In the genomic region with DNA sequence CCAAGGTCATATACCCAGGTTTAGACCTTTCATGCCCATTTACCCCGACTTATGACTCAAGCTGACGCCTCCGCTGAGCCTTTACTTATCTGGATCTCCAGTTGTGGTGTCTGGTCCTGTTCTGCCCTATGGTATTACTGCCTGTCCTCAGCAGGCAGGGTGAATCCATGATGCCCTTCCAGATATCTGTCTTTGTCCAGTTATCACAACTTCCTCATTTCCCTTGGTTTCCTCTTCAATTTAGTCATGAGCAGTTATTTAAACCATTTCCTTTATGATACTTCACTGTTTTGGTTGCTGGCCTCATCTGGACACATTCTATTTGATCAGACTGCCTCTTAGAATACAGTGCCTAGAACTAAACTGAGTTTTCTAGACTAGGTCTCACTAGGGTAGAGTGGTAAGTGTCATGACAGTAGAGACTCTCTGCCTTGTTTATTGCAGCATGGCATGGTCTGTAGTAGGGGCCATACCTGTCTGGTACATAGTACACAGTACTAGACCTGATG, we compare ENCODE assay signal across 12 cellular contexts.
A peak's percentile ranks its signal among the peaks of the same experiment; 100 is the strongest.
DNase-seq lines count a peak whose midpoint lies in the region; ATAC-seq and TF ChIP-seq lines count a peak whose summit lies in the region.
"Had no signal": no experiment of that assay in that cellular context is flagged by ENCODE, and none has a peak within 500 bp of the region (broad histone marks: within the 10 kb centered on the region; RNA-seq: fewer than 3 reads in every experiment).

No MANE protein-coding gene starts in this region.

- peak overlapping the region; percentile 7 for H3K4me3 Mint-ChIP-seq in dendritic cell treated with granulocyte-macrophage colony-stimulating factor and Interleukin-4, amounts not matched to agents 40 ng/mL and 50 ng/mL, for 4 days
- H3K4me3 Mint-ChIP-seq in osteocyte (ENCODE audit: unreplicated experiment): no peak overlapping the region

- in situ Hi-C loops in KBM-7 (cut with MboI; ENCODE audit: low pct_unique_long_range_greater_than_20kb, low sequenced_read_pairs): no loop called here

- H3K27ac Mint-ChIP-seq in dendritic cell treated with granulocyte-macrophage colony-stimulating factor and Interleukin-4, amounts not matched to agents 40 ng/mL and 50 ng/mL, for 4 days: peak overlapping the region; percentile 62
- H3K27ac Mint-ChIP-seq in osteocyte (ENCODE audit: unreplicated experiment): no peak overlapping the region
- H3K27ac Mint-ChIP-seq: progenitor cell of endocrine pancreas had no signal

- no peaks in the 10 kb centered on the region for H3K27me3 Mint-ChIP-seq in dendritic cell treated with granulocyte-macrophage colony-stimulating factor and Interleukin-4, amounts not matched to agents 40 ng/mL and 50 ng/mL, for 4 days
- H3K27me3 Mint-ChIP-seq in osteocyte (ENCODE audit: unreplicated experiment): no peaks in the 10 kb centered on the region
- H3K27me3 Mint-ChIP-seq: progenitor cell of endocrine pancreas had no signal

- peak; percentile 71 for ATAC-seq in GM21515 (IDR thresholded peaks at IDR 0.05; ENCODE audit: unreplicated experiment)
- ATAC-seq: foreskin keratinocyte had no signal

- H3K4me1 Mint-ChIP-seq in dendritic cell treated with granulocyte-macrophage colony-stimulating factor and Interleukin-4, amounts not matched to agents 40 ng/mL and 50 ng/mL, for 4 days (ENCODE audit: low read depth): peaks cover 12% of the 10 kb centered on the region
- peaks cover 14% of the 10 kb centered on the region for H3K4me1 Mint-ChIP-seq in osteocyte (ENCODE audit: unreplicated experiment)

- peak; percentile 29 for DNase-seq in GF-D8 (lab: John Stamatoyannopoulos, UW)
- DNase-seq in KBM-7: peak; percentile 84
- no peak for DNase-seq in osteocyte (ENCODE audit: extremely low spot score, unreplicated experiment)
- DNase-seq in AG20443 (ENCODE audit: low spot score): no peak
- no peak for DNase-seq in NCI-H2171 (lab: John Stamatoyannopoulos, UW)
- no peak for DNase-seq in nucleus accumbens (lab: John Stamatoyannopoulos, UW)
- DNase-seq: NCI-H1092 treated with DMSO at 0.1 percent for 48 hours, testis had no signal

- H3K9me3 Mint-ChIP-seq in dendritic cell treated with granulocyte-macrophage colony-stimulating factor and Interleukin-4, amounts not matched to agents 40 ng/mL and 50 ng/mL, for 4 days: no peaks in the 10 kb centered on the region
- H3K9me3 Mint-ChIP-seq in osteocyte (ENCODE audit: unreplicated experiment): no peaks in the 10 kb centered on the region

- intact Hi-C loops in dendritic cell treated with granulocyte-macrophage colony-stimulating factor and Interleukin-4, amounts not matched to agents 40 ng/mL and 50 ng/mL, for 4 days (cut with micrococcal nuclease): no loop called here

- TF ChIP-seq CTCF in osteocyte (IDR thresholded peaks at IDR 0.05): no peak

- H3K36me3 Mint-ChIP-seq in dendritic cell treated with granulocyte-macrophage colony-stimulating factor and Interleukin-4, amounts not matched to agents 40 ng/mL and 50 ng/mL, for 4 days (ENCODE audit: low read depth): no peaks in the 10 kb centered on the region
- H3K36me3 Mint-ChIP-seq in osteocyte (ENCODE audit: unreplicated experiment): peaks cover 6% of the 10 kb centered on the region

Comparison
In these comparisons a context has a peak if more than half of its experiments do, and no peak if none do; other contexts are left out.
1. DNase-seq: peak in GF-D8 (single experiment) and KBM-7 (single experiment); none in osteocyte (single experiment), AG20443 (single experiment), NCI-H2171 (single experiment) and nucleus accumbens (0 of 56).